ENCODE assay signal across 20 cellular contexts in genomic region chr1:2974701-2975301, GRCh38. TPM values are rescaled to one million over a fixed set of nuclear protein-coding genes. Genes with fewer than 3 reads are reported as not detected.
DNase-seq lines count a peak whose midpoint lies in the region; ATAC-seq, FAIRE-seq and TF ChIP-seq lines count a peak whose summit lies in the region.
"Had no signal": no experiment of that assay in that cellular context is flagged by ENCODE, and none has a peak within 500 bp of the region (broad histone marks: within the 10 kb centered on the region; RNA-seq: fewer than 3 reads in every experiment).

No MANE protein-coding gene starts in this region.

- H3K36me3 ChIP-seq in left ventricle myocardium inferior (no peaks in the 10 kb centered on the region), smooth muscle cell (ENCODE audit: low read depth) (no peaks in the 10 kb centered on the region)

- no peaks in the 10 kb centered on the region for H4K20me1 ChIP-seq in smooth muscle cell (ENCODE audit: low read depth)

- H3K4me1 ChIP-seq in left ventricle myocardium inferior (peaks cover under 1% of the 10 kb centered on the region), smooth muscle cell (ENCODE audit: low read depth) (no peaks in the 10 kb centered on the region)
- H3K4me1 ChIP-seq: A549 had no signal

- H3K36me3 Mint-ChIP-seq in immature natural killer cell = no peaks in the 10 kb centered on the region

- H3K79me2 ChIP-seq in smooth muscle cell (ENCODE audit: low read depth) = no peaks in the 10 kb centered on the region

- H3K27me3 ChIP-seq in left ventricle myocardium inferior (ENCODE audit: low read depth) (peaks cover 39% of the 10 kb centered on the region), smooth muscle cell (ENCODE audit: low read depth) (no peaks in the 10 kb centered on the region)

- H2AFZ ChIP-seq in smooth muscle cell (ENCODE audit: low read depth) = no peak overlapping the region

- no peaks in the 10 kb centered on the region for H3K9me3 Mint-ChIP-seq in immature natural killer cell

- intact Hi-C loops in left ventricle myocardium inferior (cut with micrococcal nuclease) (no loop called here), left cardiac atrium (cut with DNase I) (no loop called here), sciatic nerve (cut with DNase I) (no loop called here)

- no peak for TF ChIP-seq CTCF in left ventricle myocardium inferior (IDR thresholded peaks at IDR 0.05; ENCODE audit: borderline replicate concordance)
- TF ChIP-seq CTCF in smooth muscle cell (IDR thresholded peaks at IDR 0.05; ENCODE audit: borderline replicate concordance, insufficient read depth, poor library complexity, severe bottlenecking) = no peak

- no peak overlapping the region for H3K27ac Mint-ChIP-seq in immature natural killer cell

- H3K4me3 ChIP-seq in left ventricle myocardium inferior = no peak overlapping the region
- no peak overlapping the region for H3K4me3 ChIP-seq in smooth muscle cell
- H3K4me3 ChIP-seq: A549, GM12878, K562 had no signal

- FAIRE-seq in GM12892 (lab: Jason Lieb, UNC) = no peak
- FAIRE-seq: A549, GM12878, GM18507, H1, K562 had no signal

- no peak for TF ChIP-seq POLR2A in GM12892 (IDR thresholded peaks at IDR 0.05; ENCODE audit: low read depth, low read length)

- no peaks in the 10 kb centered on the region for H3F3A ChIP-seq in smooth muscle cell (ENCODE audit: low read depth)

- no peak overlapping the region for H3K9ac ChIP-seq in smooth muscle cell (ENCODE audit: low read depth)

- peak; percentile 7 for DNase-seq in left ventricle myocardium inferior
- no peak for DNase-seq in left cardiac atrium
- DNase-seq in islet precursor cell = peak; percentile 33
- peak; percentile 49 for DNase-seq in sciatic nerve (ENCODE audit: low spot score)
- DNase-seq in KG1 (lab: John Stamatoyannopoulos, UW) = no peak
- no peak for DNase-seq in GM12892 (ENCODE audit: insufficient read length)
- DNase-seq in smooth muscle cell (lab: John Stamatoyannopoulos, UW; ENCODE audit: unreplicated experiment) = no peak
- DNase-seq in immature natural killer cell = no peak
- DNase-seq: C1 segment of cervical spinal cord, DMS 273 treated with DMSO at 0.1 percent for 48 hours, GDM1, NCI-H1436, NCI-H2081 treated with DMSO at 0.1 percent for 48 hours, NCI-H524, SHP77 had no signal

- no peak overlapping the region for H3K4me2 ChIP-seq in smooth muscle cell
- H3K4me2 ChIP-seq: A549 had no signal

- no peaks in the 10 kb centered on the region for H3K9me3 ChIP-seq in left ventricle myocardium inferior (replicated peaks)
- H3K9me3 ChIP-seq in smooth muscle cell (replicated peaks; ENCODE audit: low read depth) = no peaks in the 10 kb centered on the region
- H3K9me3 ChIP-seq: A549 had no signal

- H3K27ac ChIP-seq in left ventricle myocardium inferior (replicated peaks) (no peak overlapping the region), smooth muscle cell (ENCODE audit: low read depth) (no peak overlapping the region)
- H3K27ac ChIP-seq: A549 had no signal

- 76% methylated on average over 18 of the region's 18 CpGs for WGBS in smooth muscle cell (ENCODE audit: low lambda C conversion rate)

- H3K4me3 Mint-ChIP-seq in immature natural killer cell = no peak overlapping the region

- peaks cover 15 to 18% of the 10 kb centered on the region in 2 donors for H3K4me1 Mint-ChIP-seq in immature natural killer cell

- ATAC-seq in left cardiac atrium (no peak), sciatic nerve (no peak)
- ATAC-seq: GM12878, K562 had no signal

- no peaks in the 10 kb centered on the region for H3K27me3 Mint-ChIP-seq in immature natural killer cell (ENCODE audit: low read depth in 3 of 3)

RNA-seq across cellular contexts. Expression of gene ACTRT2, which starts 46.5 kb away (rescaled TPM):
- total RNA-seq in left ventricle myocardium inferior = not detected
- total RNA-seq in left cardiac atrium = not detected
- total RNA-seq in sciatic nerve = not detected
- polyA plus RNA-seq in GM12892 (2012; ENCODE audit: missing spikeins) = not detected
- total RNA-seq in smooth muscle cell = not detected in 2 replicates
- not detected in 2 replicates for polyA plus RNA-seq in smooth muscle cell
- not detected for polyA plus RNA-seq in immature natural killer cell
- total RNA-seq: GM12878, H1, K562 had no signal
- polyA plus RNA-seq: A549, GM12878, H1, K562 had no signal

Comparison
In these comparisons a context has a peak if more than half of its experiments do, and no peak if none do; other contexts are left out.
1. DNase-seq: peak in left ventricle myocardium inferior (single experiment), islet precursor cell (single experiment) and sciatic nerve (single experiment); none in left cardiac atrium (single experiment), KG1 (single experiment), GM12892 (single experiment), smooth muscle cell (single experiment) and immature natural killer cell (0 of 3).